In genomic region chr4:24312261-24312913, GRCh38 we compare ENCODE assay signal across 26 cellular contexts.
"Had no signal": no experiment of that assay in that cellular context is flagged by ENCODE, and none has a peak within 500 bp of the region (broad histone marks: within the 10 kb centered on the region; RNA-seq: fewer than 3 reads in every experiment).

No MANE protein-coding gene starts in this region.

- H3K36me3 ChIP-seq: brain microvascular endothelial cell, esophagus muscularis mucosa, gastrocnemius medialis, WERI-Rb-1 had no signal

- DNase-seq: activated B cell treated with CpG ODN at 0.5 μM for 24 hours; activated CD4-positive, alpha-beta T cell treated with anti-CD3 and anti-CD28 coated beads for 48 hours; activated CD4-positive, alpha-beta T cell treated with anti-CD3 and anti-CD28 coated beads, Interleukin-2, amount 50 U/mL, for 1 hour; activated CD4-positive, alpha-beta T cell treated with anti-CD3 and anti-CD28 coated beads, Interleukin-2, amount 50 U/mL, for 48 hours; activated CD8-positive, alpha-beta memory T cell treated with anti-CD3 and anti-CD28 coated beads for 24 hours; activated CD8-positive, alpha-beta T cell treated with anti-CD3 and anti-CD28 coated beads for 36 hours; activated effector memory CD4-positive, alpha-beta T cell treated with Interleukin-2 at 50 U/mL for 16 hours; activated gamma-delta T cell treated with Interleukin-2 at 50 U/mL for 16 hours; activated naive CD4-positive, alpha-beta T cell treated with anti-CD3 and anti-CD28 coated beads, Interleukin-2, amount 50 U/mL, for 16 hours; activated naive CD4-positive, alpha-beta T cell treated with Interleukin-2 at 50 U/mL for 16 hours; activated T-cell treated with anti-CD3 and anti-CD28 coated beads, Interleukin-2, amount 50 U/mL, for 4 hours; amniotic stem cell; anterior cingulate cortex; brain microvascular endothelial cell; dorsolateral prefrontal cortex; effector memory CD8-positive, alpha-beta T cell; erythroblast; foreskin keratinocyte; gastrocnemius medialis; glutamatergic neuron; T-helper 2 cell; WERI-Rb-1 had no signal

- H3K4me3 ChIP-seq: coronary artery, dorsolateral prefrontal cortex, esophagus muscularis mucosa, gastrocnemius medialis had no signal

- H3K9me3 ChIP-seq: esophagus muscularis mucosa, gastrocnemius medialis had no signal

- H3K27ac ChIP-seq: brain microvascular endothelial cell, coronary artery, dorsolateral prefrontal cortex, esophagus muscularis mucosa, foreskin keratinocyte, gastrocnemius medialis, WERI-Rb-1 had no signal

- H3K27me3 ChIP-seq: brain microvascular endothelial cell, dorsolateral prefrontal cortex, esophagus muscularis mucosa, foreskin keratinocyte, gastrocnemius medialis had no signal

- ATAC-seq: activated CD4-positive, CD25-positive, alpha-beta regulatory T cell treated with anti-CD3 and anti-CD28 coated beads, Interleukin-2, amount 50 U/mL, for 24 hours; activated CD8-positive, alpha-beta T cell treated with anti-CD3 and anti-CD28 coated beads for 36 hours; activated T-cell treated with anti-CD3 and anti-CD28 coated beads, Interleukin-2, amount 50 U/mL, for 4 hours; activated T-helper 17 cell treated with anti-CD3 and anti-CD28 coated beads, Interleukin-2, amount 50 U/mL, for 72 hours; effector memory CD8-positive, alpha-beta T cell; foreskin keratinocyte; gastrocnemius medialis had no signal

- H3K4me1 ChIP-seq: esophagus muscularis mucosa, foreskin keratinocyte, gastrocnemius medialis had no signal
